ENCODE assay signal across 16 cellular contexts in the genomic region with DNA sequence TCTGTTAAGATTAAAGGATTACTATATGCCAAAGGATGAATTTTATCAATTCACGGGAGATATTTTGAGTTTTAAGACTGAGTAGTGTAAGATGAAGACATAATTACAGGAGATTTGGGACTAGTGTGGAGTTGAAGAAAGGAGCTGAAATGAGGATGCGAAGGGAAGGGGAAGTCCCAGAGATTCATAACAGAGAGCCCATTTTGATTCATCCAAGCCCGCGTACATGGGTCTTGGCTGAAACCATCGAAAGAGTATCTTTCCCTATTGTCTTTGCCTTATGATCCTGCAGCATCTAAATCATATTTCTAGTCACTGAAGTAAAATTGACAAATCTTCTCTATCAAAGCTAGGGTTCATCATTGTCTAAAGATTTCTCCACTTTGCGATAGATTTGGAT. TPM values are rescaled to one million over a fixed set of nuclear protein-coding genes. Genes with fewer than 3 reads are reported as not detected.
A peak's percentile ranks its signal among the peaks of the same experiment; 100 is the strongest.
DNase-seq lines count a peak whose midpoint lies in the region; ATAC-seq and TF ChIP-seq lines count a peak whose summit lies in the region.
"Had no signal": no experiment of that assay in that cellular context is flagged by ENCODE, and none has a peak within 500 bp of the region (broad histone marks: within the 10 kb centered on the region; RNA-seq: fewer than 3 reads in every experiment).

No MANE protein-coding gene starts in this region.

- H2BK120ac ChIP-seq in mesenchymal stem cell (ENCODE audit: low read depth, low read length): no peak overlapping the region

- DNase-seq in mammary epithelial cell (peak; percentile 1), MCF 10A (ENCODE audit: unreplicated experiment) (no peak), hepatocyte (ENCODE audit: low spot score) (no peak), cortex of kidney (lab: John Stamatoyannopoulos, UW) (no peak), mesenchymal stem cell (no peak), ureter (ENCODE audit: low spot score) (no peak)
- no peak for DNase-seq in stimulated activated effector memory CD8-positive, alpha-beta T cell treated with anti-CD3 and anti-CD28 coated beads, Interleukin-12 subunit alpha, Interleukin-12 subunit beta, amount 100 ng/mL, for 72 hours (ENCODE audit: low spot score in 2 of 2)
- DNase-seq: C1 segment of cervical spinal cord; Calu3; CD4-positive, alpha-beta T cell; DMS 273 treated with DMSO at 0.1 percent for 48 hours; GOT3 had no signal

- no peak overlapping the region for H2BK12ac ChIP-seq in mesenchymal stem cell (ENCODE audit: low read length in 2 of 2)

- H3K14ac ChIP-seq in mesenchymal stem cell (ENCODE audit: low read length in 2 of 2): no peak overlapping the region

- H3K18ac ChIP-seq in mesenchymal stem cell (ENCODE audit: low read depth in 1 of 2, low read length in 2 of 2): no peak overlapping the region

- peak; percentile 47 for ATAC-seq in stimulated activated effector memory CD8-positive, alpha-beta T cell treated with anti-CD3 and anti-CD28 coated beads, Interleukin-12 subunit alpha, Interleukin-12 subunit beta, amount 100 ng/mL, for 72 hours
- ATAC-seq: HepG2 had no signal

- no peak overlapping the region for H2AK5ac ChIP-seq in mesenchymal stem cell (ENCODE audit: low read length, severe bottlenecking)

- H3K23ac ChIP-seq in mesenchymal stem cell (ENCODE audit: low read length in 2 of 2): no peak overlapping the region

- POLR2A ChIA-PET in MCF 10A (lab: Yijun Ruan, JAX): no interaction called here

- H4K91ac ChIP-seq in mesenchymal stem cell (ENCODE audit: low read length): no peak overlapping the region

- intact Hi-C loops in mammary epithelial cell (cut with micrococcal nuclease): no loop called here
- intact Hi-C loops in MCF 10A (cut with micrococcal nuclease): no loop called here

- no peaks in the 10 kb centered on the region for H3K4me1 Mint-ChIP-seq in MCF 10A (ENCODE audit: insufficient read depth, unreplicated experiment)
- no peaks in the 10 kb centered on the region for H3K4me1 Mint-ChIP-seq in stimulated activated effector memory CD8-positive, alpha-beta T cell treated with anti-CD3 and anti-CD28 coated beads, Interleukin-12 subunit alpha, Interleukin-12 subunit beta, amount 100 ng/mL, for 72 hours
- H3K4me1 Mint-ChIP-seq: B cell had no signal

- H2AFZ ChIP-seq in mammary epithelial cell (ENCODE audit: low read depth, low read length) (no peak overlapping the region), OCI-LY3 (ENCODE audit: low read depth, low read length) (no peak overlapping the region), hepatocyte (no peak overlapping the region), mesenchymal stem cell (ENCODE audit: low read depth, low read length) (no peak overlapping the region)

- no peak overlapping the region for H3K4ac ChIP-seq in mesenchymal stem cell (ENCODE audit: low read depth in 1 of 2, low read length in 2 of 2)

- no peak overlapping the region for H3K4me3 Mint-ChIP-seq in MCF 10A (ENCODE audit: unreplicated experiment)
- no peak overlapping the region for H3K4me3 Mint-ChIP-seq in stimulated activated effector memory CD8-positive, alpha-beta T cell treated with anti-CD3 and anti-CD28 coated beads, Interleukin-12 subunit alpha, Interleukin-12 subunit beta, amount 100 ng/mL, for 72 hours
- H3K4me3 Mint-ChIP-seq: B cell; CD4-positive, alpha-beta T cell had no signal

- H3K9ac ChIP-seq in mammary epithelial cell (ENCODE audit: insufficient read depth, low read length) (no peak overlapping the region), OCI-LY3 (ENCODE audit: low read length) (no peak overlapping the region), mesenchymal stem cell (ENCODE audit: low read length) (no peak overlapping the region)

- dilution Hi-C loops in mammary epithelial cell (cut with HindIII; ENCODE audit: low sequenced_read_pairs): no loop called here

- no peak overlapping the region for H2BK15ac ChIP-seq in mesenchymal stem cell (ENCODE audit: low read depth, poor library complexity, severe bottlenecking)

- H3K4me1 ChIP-seq in mammary epithelial cell (ENCODE audit: insufficient read depth, low read length): peaks cover 7% of the 10 kb centered on the region
- H3K4me1 ChIP-seq in OCI-LY3 (ENCODE audit: low read length): peaks cover 15% of the 10 kb centered on the region
- peaks cover 6% of the 10 kb centered on the region for H3K4me1 ChIP-seq in hepatocyte (ENCODE audit: insufficient read depth)
- H3K4me1 ChIP-seq in mesenchymal stem cell (ENCODE audit: control insufficient read depth, insufficient read depth, low read depth, low read length): no peaks in the 10 kb centered on the region
- H3K4me1 ChIP-seq: HAP-1 had no signal

- H3K79me1 ChIP-seq in mesenchymal stem cell (replicated peaks; ENCODE audit: low read length, poor library complexity, severe bottlenecking): no peaks in the 10 kb centered on the region

- no peak overlapping the region for H4K8ac ChIP-seq in mesenchymal stem cell (ENCODE audit: low read length)

- H3K36me3 ChIP-seq in mammary epithelial cell (ENCODE audit: insufficient read depth, low read length): no peaks in the 10 kb centered on the region
- no peaks in the 10 kb centered on the region for H3K36me3 ChIP-seq in OCI-LY3 (replicated peaks; ENCODE audit: low read depth, low read length)
- H3K36me3 ChIP-seq in hepatocyte (replicated peaks; ENCODE audit: insufficient read depth, low read depth): no peaks in the 10 kb centered on the region
- H3K36me3 ChIP-seq in mesenchymal stem cell (ENCODE audit: control insufficient read depth in 1 of 2, insufficient read depth in 2 of 2, low read depth in 1 of 2, low read length in 2 of 2): no peaks in the 10 kb centered on the region
- H3K36me3 ChIP-seq: HAP-1 had no signal

- no peak overlapping the region for H2BK5ac ChIP-seq in mesenchymal stem cell (ENCODE audit: low read depth, low read length, poor library complexity, severe bottlenecking)

- H3K9me3 Mint-ChIP-seq in MCF 10A (ENCODE audit: unreplicated experiment): no peaks in the 10 kb centered on the region
- no peaks in the 10 kb centered on the region for H3K9me3 Mint-ChIP-seq in stimulated activated effector memory CD8-positive, alpha-beta T cell treated with anti-CD3 and anti-CD28 coated beads, Interleukin-12 subunit alpha, Interleukin-12 subunit beta, amount 100 ng/mL, for 72 hours
- H3K9me3 Mint-ChIP-seq: CD4-positive, alpha-beta T cell had no signal

- H3K79me2 ChIP-seq in mammary epithelial cell (ENCODE audit: insufficient read depth, low read length) (no peaks in the 10 kb centered on the region), OCI-LY3 (ENCODE audit: low read length) (no peaks in the 10 kb centered on the region), hepatocyte (no peaks in the 10 kb centered on the region)

- no peak overlapping the region for H3K27ac ChIP-seq in mammary epithelial cell (ENCODE audit: insufficient read depth, low read depth, low read length)
- no peak overlapping the region for H3K27ac ChIP-seq in OCI-LY3 (ENCODE audit: low read length)
- H3K27ac ChIP-seq in hepatocyte: peak overlapping the region; percentile 46
- no peak overlapping the region for H3K27ac ChIP-seq in mesenchymal stem cell (ENCODE audit: low read length, poor library complexity, severe bottlenecking)

- H3K4me3 ChIP-seq in mammary epithelial cell (replicated peaks in 1 of 3; ENCODE audit: insufficient read depth in 1 of 3, low read depth in 2 of 3, low read length in 3 of 3) (no peak overlapping the region), OCI-LY3 (ENCODE audit: low read length) (no peak overlapping the region), hepatocyte (no peak overlapping the region), mesenchymal stem cell (ENCODE audit: insufficient read depth in 1 of 2, low read depth in 1 of 2, low read length in 2 of 2) (no peak overlapping the region)
- H3K4me3 ChIP-seq: HAP-1 had no signal

- H3K27me3 ChIP-seq in mammary epithelial cell (ENCODE audit: insufficient read depth, low read length) (no peaks in the 10 kb centered on the region), OCI-LY3 (ENCODE audit: low read depth, low read length) (no peaks in the 10 kb centered on the region), hepatocyte (no peaks in the 10 kb centered on the region), mesenchymal stem cell (ENCODE audit: control insufficient read depth in 1 of 2, insufficient read depth in 1 of 2, low read length in 2 of 2) (no peaks in the 10 kb centered on the region)

- BruUV-seq in mammary epithelial cell (replicated peaks; lab: Mats Ljungman, UMichigan) (no TSS peak), MCF 10A (replicated peaks; lab: Mats Ljungman, UMichigan) (no TSS peak)

- no peaks in the 10 kb centered on the region for H3K9me2 ChIP-seq in hepatocyte (replicated peaks; ENCODE audit: insufficient read depth)

- H3K4me2 ChIP-seq in mammary epithelial cell (ENCODE audit: insufficient read depth, low read depth, low read length): no peak overlapping the region
- 0 out of 2 replicates have a peak overlapping the region, but pooled peaks have one; percentile 5 for H3K4me2 ChIP-seq in OCI-LY3 (ENCODE audit: low read length)
- no peak overlapping the region for H3K4me2 ChIP-seq in hepatocyte
- no peak overlapping the region for H3K4me2 ChIP-seq in mesenchymal stem cell (ENCODE audit: low read length, poor library complexity, severe bottlenecking)

- in situ Hi-C loops in mammary epithelial cell (cut with MboI; ENCODE audit: low sequenced_read_pairs in 2 of 2): no loop called here

- TF ChIP-seq CTCF in mammary epithelial cell (conservative IDR thresholded peaks at IDR 0.05 in 1 of 2, IDR thresholded peaks at IDR 0.05 in 1 of 2; ENCODE audit: extremely low read depth in 1 of 2, insufficient read depth in 1 of 2, low read depth in 1 of 2, low read length in 2 of 2) (no peak), MCF 10A (IDR thresholded peaks at IDR 0.05; ENCODE audit: unreplicated experiment) (no peak), OCI-LY3 (IDR thresholded peaks at IDR 0.05; ENCODE audit: low read depth, low read length) (no peak), hepatocyte (IDR thresholded peaks at IDR 0.05; ENCODE audit: poor library complexity) (no peak)

- no peaks in the 10 kb centered on the region for H3K9me3 ChIP-seq in mammary epithelial cell (replicated peaks; ENCODE audit: insufficient read depth, low read length)
- no peaks in the 10 kb centered on the region for H3K9me3 ChIP-seq in OCI-LY3 (ENCODE audit: insufficient read depth, low read length)
- H3K9me3 ChIP-seq in hepatocyte (ENCODE audit: low read depth): no peaks in the 10 kb centered on the region
- no peaks in the 10 kb centered on the region for H3K9me3 ChIP-seq in mesenchymal stem cell (ENCODE audit: control insufficient read depth, low read length)
- H3K9me3 ChIP-seq: HAP-1 had no signal

- no peaks in the 10 kb centered on the region for H3K36me3 Mint-ChIP-seq in MCF 10A (ENCODE audit: insufficient read depth, unreplicated experiment)
- H3K36me3 Mint-ChIP-seq in stimulated activated effector memory CD8-positive, alpha-beta T cell treated with anti-CD3 and anti-CD28 coated beads, Interleukin-12 subunit alpha, Interleukin-12 subunit beta, amount 100 ng/mL, for 72 hours: no peaks in the 10 kb centered on the region

- WGBS in mammary epithelial cell (ENCODE audit: low coverage, missing lambda C conversion rate): 17% methylated on average over 6 of the region's 6 CpGs
- 82% methylated on average over 6 of the region's 6 CpGs for WGBS in hepatocyte (ENCODE audit: low lambda C conversion rate, missing lambda C conversion rate)
- 97% methylated on average over 6 of the region's 6 CpGs for WGBS in mesenchymal stem cell

- no peaks in the 10 kb centered on the region for H4K20me1 ChIP-seq in mammary epithelial cell (ENCODE audit: insufficient read depth, low read length)
- no peaks in the 10 kb centered on the region for H4K20me1 ChIP-seq in OCI-LY3 (ENCODE audit: insufficient read depth, low read length)
- H4K20me1 ChIP-seq in hepatocyte (ENCODE audit: insufficient read depth, poor library complexity, severe bottlenecking): no peaks in the 10 kb centered on the region

- H3K27ac Mint-ChIP-seq in MCF 10A (ENCODE audit: low read depth, unreplicated experiment): no peak overlapping the region
- H3K27ac Mint-ChIP-seq in stimulated activated effector memory CD8-positive, alpha-beta T cell treated with anti-CD3 and anti-CD28 coated beads, Interleukin-12 subunit alpha, Interleukin-12 subunit beta, amount 100 ng/mL, for 72 hours: no peak overlapping the region
- H3K27ac Mint-ChIP-seq: B cell; CD4-positive, alpha-beta T cell had no signal

- H3K27me3 Mint-ChIP-seq in MCF 10A (ENCODE audit: insufficient read depth, unreplicated experiment): no peaks in the 10 kb centered on the region
- H3K27me3 Mint-ChIP-seq: B cell had no signal

- CTCF ChIA-PET in mammary epithelial cell (lab: Charles Lee; ENCODE audit: low non-redundant PET) (interaction anchor here (0.5 kb wide), 2 partner anchors 62 to 997 kb away, joined by 3 read pairs; no protein-coding TSS in a partner anchor), MCF 10A (lab: Yijun Ruan, JAX) (interaction anchor here (0.6 to 3.3 kb wide), 3 partner anchors 14 to 380 kb away, joined by 3 to 13 read pairs (median 4); partner anchors contain the start of gene PDE5A)

RNA-seq across cellular contexts. Expression of gene MAD2L1, which starts 58.6 kb away (rescaled TPM):
- total RNA-seq in mammary epithelial cell (10 to 100 TPM in 1 of 2 donors, 1 to 10 TPM in 1; 4.3 to 34.4 TPM), MCF 10A (2022) (16.2 and 26.8 TPM in 2 replicates), hepatocyte (13.8 and 16.0 TPM in 2 replicates), ureter (1.4 TPM)
- polyA plus RNA-seq in mammary epithelial cell (38.3 TPM), hepatocyte (16.6 and 21.7 TPM in 2 replicates)
- 14.7 TPM for polyA minus RNA-seq in mammary epithelial cell
- polyA plus RNA-seq in mesenchymal stem cell (2013, experiment 1 of 2): 5.1 TPM
- polyA plus RNA-seq in mesenchymal stem cell (2013, experiment 2 of 2): 6.1 TPM
